15 cellular contexts compared by ENCODE assay signal in genomic region chr1:184801503-184801902, GRCh38. TPM values are rescaled to one million over a fixed set of nuclear protein-coding genes. Genes with fewer than 3 reads are reported as not detected.
DNase-seq lines count a peak whose midpoint lies in the region; ATAC-seq and TF ChIP-seq lines count a peak whose summit lies in the region.
"Had no signal": no experiment of that assay in that cellular context is flagged by ENCODE, and none has a peak within 500 bp of the region (broad histone marks: within the 10 kb centered on the region; RNA-seq: fewer than 3 reads in every experiment).

No MANE protein-coding gene starts in this region.

- TF ChIP-seq CTCF in AG10803 (conservative IDR thresholded peaks at IDR 0.05; ENCODE audit: low read length) (no peak), osteoblast (IDR thresholded peaks at IDR 0.05; ENCODE audit: extremely low read depth, low read depth, low read length) (no peak)

- DNase-seq in AG10803 (ENCODE audit: low read depth), result peak; percentile 86
- DNase-seq in NCI-H69 (lab: John Stamatoyannopoulos, UW), result peak; percentile 21
- peak; percentile 86 for DNase-seq in dermis blood vessel endothelial cell
- peak; percentile 14 for DNase-seq in non-pigmented ciliary epithelial cell (ENCODE audit: low read depth)
- DNase-seq in activated CD8-positive, alpha-beta memory T cell treated with anti-CD3 and anti-CD28 coated beads, Interleukin-2, amount 10 ng/mL, durations not matched to agents 7 days and 5 days, result no peak
- no peak for DNase-seq in NCI-H2029 (lab: John Stamatoyannopoulos, UW)
- DNase-seq in osteoblast (ENCODE audit: insufficient read length, low spot score, missing footprints), result no peak
- DNase-seq in globus pallidus (ENCODE audit: low spot score), result no peak
- DNase-seq: activated naive CD8-positive, alpha-beta T cell treated with anti-CD3 and anti-CD28 coated beads for 36 hours; lower lobe of right lung; MV-4-11; NCI-H526 treated with DMSO at 0.1 percent for 48 hours; occipital lobe had no signal

- H3K4me3 ChIP-seq in AG10803 (ENCODE audit: low read length), result no peak overlapping the region
- no peak overlapping the region for H3K4me3 ChIP-seq in osteoblast (ENCODE audit: insufficient read depth, low read length)
- H3K4me3 ChIP-seq: lower lobe of right lung, SJCRH30 had no signal

- no peaks in the 10 kb centered on the region for H4K20me1 ChIP-seq in osteoblast (ENCODE audit: insufficient read depth, low read length)

- H3K27me3 Mint-ChIP-seq in activated CD8-positive, alpha-beta memory T cell treated with anti-CD3 and anti-CD28 coated beads, Interleukin-2, amount 10 ng/mL, durations not matched to agents 7 days and 5 days, result no peaks in the 10 kb centered on the region
- H3K27me3 Mint-ChIP-seq: activated naive CD8-positive, alpha-beta T cell treated with anti-CD3 and anti-CD28 coated beads for 36 hours; stimulated activated memory B cell treated with anti-CD40 and anti-IgM and Interleukin-4, amounts not matched to agents 10 μg/mL and 1 μg/mL and 100 μg/mL, for 72 hours had no signal

- H3K4me1 ChIP-seq in osteoblast (ENCODE audit: insufficient read depth, low read length), result peaks cover 2% of the 10 kb centered on the region
- H3K4me1 ChIP-seq: SJCRH30 had no signal

- H3K36me3 ChIP-seq in osteoblast (ENCODE audit: insufficient read depth, low read length), result no peaks in the 10 kb centered on the region
- H3K36me3 ChIP-seq: SJCRH30 had no signal

- no peak overlapping the region for H2AFZ ChIP-seq in osteoblast (ENCODE audit: low read length)

- H3K36me3 Mint-ChIP-seq in activated CD8-positive, alpha-beta memory T cell treated with anti-CD3 and anti-CD28 coated beads, Interleukin-2, amount 10 ng/mL, durations not matched to agents 7 days and 5 days, result peaks cover 38% of the 10 kb centered on the region
- H3K36me3 Mint-ChIP-seq: activated naive CD8-positive, alpha-beta T cell treated with anti-CD3 and anti-CD28 coated beads for 36 hours had no signal

- H3K79me2 ChIP-seq in osteoblast (ENCODE audit: insufficient read depth, low read length), result no peaks in the 10 kb centered on the region

- no peaks in the 10 kb centered on the region for H3K9me3 Mint-ChIP-seq in activated CD8-positive, alpha-beta memory T cell treated with anti-CD3 and anti-CD28 coated beads, Interleukin-2, amount 10 ng/mL, durations not matched to agents 7 days and 5 days (ENCODE audit: low read depth)
- H3K9me3 Mint-ChIP-seq: activated naive CD8-positive, alpha-beta T cell treated with anti-CD3 and anti-CD28 coated beads for 36 hours; stimulated activated memory B cell treated with anti-CD40 and anti-IgM and Interleukin-4, amounts not matched to agents 10 μg/mL and 1 μg/mL and 100 μg/mL, for 72 hours had no signal

- no peaks in the 10 kb centered on the region for H3K27me3 ChIP-seq in osteoblast (ENCODE audit: insufficient read depth, low read length)
- H3K27me3 ChIP-seq: SJCRH30 had no signal

- H3K9me3 ChIP-seq in osteoblast (ENCODE audit: low read depth, low read length), result no peaks in the 10 kb centered on the region
- H3K9me3 ChIP-seq: lower lobe of right lung, SJCRH30 had no signal

- no peak for ATAC-seq in activated CD8-positive, alpha-beta memory T cell treated with anti-CD3 and anti-CD28 coated beads, Interleukin-2, amount 10 ng/mL, durations not matched to agents 7 days and 5 days
- ATAC-seq: lower lobe of right lung; stimulated activated memory B cell treated with anti-CD40 and anti-IgM and Interleukin-4, amounts not matched to agents 10 μg/mL and 1 μg/mL and 100 μg/mL, for 72 hours had no signal

- H3K4me2 ChIP-seq in osteoblast (ENCODE audit: insufficient read depth, low read length), result no peak overlapping the region

- CTCF ChIA-PET in activated CD8-positive, alpha-beta memory T cell treated with anti-CD3 and anti-CD28 coated beads, Interleukin-2, amount 10 ng/mL, durations not matched to agents 7 days and 5 days (lab: Charles Lee), result no interaction called here

- no peak overlapping the region for H3K4me3 Mint-ChIP-seq in activated CD8-positive, alpha-beta memory T cell treated with anti-CD3 and anti-CD28 coated beads, Interleukin-2, amount 10 ng/mL, durations not matched to agents 7 days and 5 days
- H3K4me3 Mint-ChIP-seq: activated naive CD8-positive, alpha-beta T cell treated with anti-CD3 and anti-CD28 coated beads for 36 hours; stimulated activated memory B cell treated with anti-CD40 and anti-IgM and Interleukin-4, amounts not matched to agents 10 μg/mL and 1 μg/mL and 100 μg/mL, for 72 hours had no signal

- H3K27ac Mint-ChIP-seq in activated CD8-positive, alpha-beta memory T cell treated with anti-CD3 and anti-CD28 coated beads, Interleukin-2, amount 10 ng/mL, durations not matched to agents 7 days and 5 days, result no peak overlapping the region
- H3K27ac Mint-ChIP-seq: activated naive CD8-positive, alpha-beta T cell treated with anti-CD3 and anti-CD28 coated beads for 36 hours; stimulated activated memory B cell treated with anti-CD40 and anti-IgM and Interleukin-4, amounts not matched to agents 10 μg/mL and 1 μg/mL and 100 μg/mL, for 72 hours had no signal

- peaks cover 5% of the 10 kb centered on the region for H3K4me1 Mint-ChIP-seq in activated CD8-positive, alpha-beta memory T cell treated with anti-CD3 and anti-CD28 coated beads, Interleukin-2, amount 10 ng/mL, durations not matched to agents 7 days and 5 days

- H3K27ac ChIP-seq in osteoblast (ENCODE audit: low read depth, low read length), result no peak overlapping the region
- H3K27ac ChIP-seq: lower lobe of right lung, SJCRH30 had no signal

RNA-seq across cellular contexts. Expression of gene EDEM3, which starts 46.8 kb away (rescaled TPM):
- total RNA-seq in dermis blood vessel endothelial cell (88.3 and 99.5 TPM in 2 replicates), osteoblast (43.1 and 44.2 TPM in 2 replicates)
- total RNA-seq in activated CD8-positive, alpha-beta memory T cell treated with anti-CD3 and anti-CD28 coated beads, Interleukin-2, amount 10 ng/mL, durations not matched to agents 7 days and 5 days, result 10 to 100 TPM; 23.0 to 25.4 TPM

Comparison
In these comparisons a context has a peak if more than half of its experiments do, and no peak if none do; other contexts are left out.
1. DNase-seq: peak in AG10803 (single experiment), NCI-H69 (single experiment), dermis blood vessel endothelial cell (single experiment) and non-pigmented ciliary epithelial cell (single experiment); none in activated CD8-positive, alpha-beta memory T cell treated with anti-CD3 and anti-CD28 coated beads, Interleukin-2, amount 10 ng/mL, durations not matched to agents 7 days and 5 days (single experiment), NCI-H2029 (single experiment), osteoblast (single experiment) and globus pallidus (single experiment).